Comparison of ENCODE assay signal across 17 cellular contexts in genomic region chr13:32038353-32038752, GRCh38.
"Had no signal": no experiment of that assay in that cellular context is flagged by ENCODE, and none has a peak within 500 bp of the region (broad histone marks: within the 10 kb centered on the region; RNA-seq: fewer than 3 reads in every experiment).

No MANE protein-coding gene starts in this region.

- H3K4me3 ChIP-seq: ascending aorta, breast epithelium, right atrium auricular region, skin epidermis had no signal

- DNase-seq: activated B cell treated with CpG ODN at 0.5 μM for 24 hours; activated CD4-positive, alpha-beta T cell treated with anti-CD3 and anti-CD28 coated beads, Interleukin-2, amount 10 ng/mL, durations not matched to agents 7 days and 5 days; activated CD8-positive, alpha-beta memory T cell treated with anti-CD3 and anti-CD28 coated beads for 24 hours; activated naive CD4-positive, alpha-beta T cell; effector memory CD8-positive, alpha-beta T cell; foreskin keratinocyte; mesenchymal stem cell; stimulated activated CD4-positive, alpha-beta T cell treated with anti-CD3 and anti-CD28 coated beads, Interleukin-4, amount 100 ng/mL, for 24 hours; stimulated activated naive CD4-positive, alpha-beta T cell; T-helper 1 cell had no signal

- H3K4me1 ChIP-seq: breast epithelium, foreskin keratinocyte had no signal

- H3K27me3 ChIP-seq: ascending aorta, breast epithelium, foreskin keratinocyte, right atrium auricular region had no signal

- H3K36me3 ChIP-seq: ascending aorta, breast epithelium, right atrium auricular region had no signal

- H3K4me3 Mint-ChIP-seq: activated B cell treated with CpG ODN at 0.5 μM for 24 hours; activated CD4-positive, alpha-beta T cell treated with anti-CD3 and anti-CD28 coated beads, Interleukin-2, amount 10 ng/mL, durations not matched to agents 7 days and 5 days; dendritic cell treated with granulocyte-macrophage colony-stimulating factor and Interleukin-4, amounts not matched to agents 40 ng/mL and 50 ng/mL, for 4 days; effector memory CD8-positive, alpha-beta T cell; nephron had no signal

- H3K27ac Mint-ChIP-seq: activated B cell treated with CpG ODN at 0.5 μM for 24 hours; activated CD4-positive, alpha-beta T cell treated with anti-CD3 and anti-CD28 coated beads, Interleukin-2, amount 10 ng/mL, durations not matched to agents 7 days and 5 days; dendritic cell treated with granulocyte-macrophage colony-stimulating factor and Interleukin-4, amounts not matched to agents 40 ng/mL and 50 ng/mL, for 4 days; effector memory CD8-positive, alpha-beta T cell had no signal

- H3K9me3 Mint-ChIP-seq: activated B cell treated with CpG ODN at 0.5 μM for 24 hours, nephron had no signal

- H3K27ac ChIP-seq: ascending aorta, breast epithelium, foreskin keratinocyte, right atrium auricular region, skin epidermis had no signal

- H3K27me3 Mint-ChIP-seq: activated CD4-positive, alpha-beta T cell treated with anti-CD3 and anti-CD28 coated beads, Interleukin-2, amount 10 ng/mL, durations not matched to agents 7 days and 5 days; dendritic cell treated with granulocyte-macrophage colony-stimulating factor and Interleukin-4, amounts not matched to agents 40 ng/mL and 50 ng/mL, for 4 days; progenitor cell of endocrine pancreas had no signal

- H3K9me3 ChIP-seq: ascending aorta, breast epithelium, right atrium auricular region had no signal
